In the genomic region with DNA sequence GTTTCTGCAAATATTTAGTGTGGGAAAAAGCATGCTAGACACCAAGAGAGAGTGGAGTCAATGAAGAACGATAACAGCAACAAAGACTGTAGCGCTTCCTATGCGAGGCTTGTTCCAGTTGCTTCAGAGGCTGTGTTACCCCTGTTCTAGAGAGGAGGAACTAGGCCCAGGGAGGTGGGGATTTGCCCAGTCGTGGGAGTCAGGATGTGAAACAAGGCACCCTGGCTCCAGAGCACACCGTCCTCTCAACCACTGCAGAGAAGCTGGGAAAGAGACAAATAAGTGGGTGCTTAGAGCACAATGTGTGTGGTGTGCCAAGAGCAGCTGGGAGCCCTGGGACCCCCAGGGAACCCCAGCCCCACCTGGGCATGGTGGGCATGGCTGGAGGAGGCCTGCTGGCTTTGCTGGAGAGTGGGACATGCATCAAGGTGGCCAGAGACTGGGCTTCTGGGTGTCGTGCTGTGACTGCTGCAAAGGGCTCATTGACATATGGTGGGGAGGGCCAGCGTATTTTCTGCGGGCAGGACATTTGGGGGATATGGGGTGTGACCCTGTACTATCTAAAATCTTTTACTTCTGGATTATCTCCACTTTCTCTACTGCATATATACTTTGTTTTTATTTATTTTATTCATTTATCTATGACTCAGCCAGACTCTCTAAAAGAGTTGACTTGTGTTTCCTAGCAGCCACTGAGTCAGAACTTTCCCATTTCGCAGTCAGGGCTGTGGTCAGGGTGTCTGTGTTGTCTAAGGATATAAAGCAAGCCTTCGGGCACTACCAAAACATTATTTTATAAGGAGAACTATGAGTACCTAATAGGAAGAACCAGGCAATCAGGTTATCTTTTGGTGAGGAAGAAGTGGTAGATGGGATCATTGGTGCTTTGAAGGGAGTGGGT, we compare ENCODE assay signal across 13 cellular contexts.
DNase-seq lines count a peak whose midpoint lies in the region; ATAC-seq and TF ChIP-seq lines count a peak whose summit lies in the region.
"Had no signal": no experiment of that assay in that cellular context is flagged by ENCODE, and none has a peak within 500 bp of the region (broad histone marks: within the 10 kb centered on the region; RNA-seq: fewer than 3 reads in every experiment).

No MANE protein-coding gene starts in this region.

- H3K4me1 Mint-ChIP-seq in activated naive CD8-positive, alpha-beta T cell treated with anti-CD3 and anti-CD28 coated beads, Interleukin-2, amount 50 U/mL, for 24 hours = peaks cover 6% of the 10 kb centered on the region
- H3K4me1 Mint-ChIP-seq in activated naive CD8-positive, alpha-beta T cell treated with anti-CD3 and anti-CD28 coated beads for 36 hours = peaks cover 7% of the 10 kb centered on the region
- peaks cover 69% of the 10 kb centered on the region for H3K4me1 Mint-ChIP-seq in MCF 10A (ENCODE audit: insufficient read depth, unreplicated experiment)
- H3K4me1 Mint-ChIP-seq: activated CD4-positive, alpha-beta memory T cell treated with anti-CD3 and anti-CD28 coated beads, Interleukin-2, amount 10 ng/mL, durations not matched to agents 7 days and 5 days had no signal

- CTCF ChIA-PET in MCF 10A (lab: Yijun Ruan, JAX) = interaction anchor here (0.9 to 1.0 kb wide), 2 partner anchors 11 to 80 kb away, joined by 3 to 4 read pairs; no protein-coding TSS in a partner anchor

- H3K9me3 Mint-ChIP-seq in activated naive CD8-positive, alpha-beta T cell treated with anti-CD3 and anti-CD28 coated beads, Interleukin-2, amount 50 U/mL, for 24 hours = no peaks in the 10 kb centered on the region
- no peaks in the 10 kb centered on the region for H3K9me3 Mint-ChIP-seq in activated naive CD8-positive, alpha-beta T cell treated with anti-CD3 and anti-CD28 coated beads for 36 hours
- no peaks in the 10 kb centered on the region for H3K9me3 Mint-ChIP-seq in MCF 10A (ENCODE audit: unreplicated experiment)
- H3K9me3 Mint-ChIP-seq: activated CD4-positive, alpha-beta memory T cell treated with anti-CD3 and anti-CD28 coated beads, Interleukin-2, amount 10 ng/mL, durations not matched to agents 7 days and 5 days; naive thymus-derived CD8-positive, alpha-beta T cell had no signal

- intact Hi-C loops in MCF 10A (cut with micrococcal nuclease) = loop anchor here (2.0 kb wide), 1 partner anchor 41 kb away; no protein-coding TSS in a partner anchor

- POLR2A ChIA-PET in MCF 10A (lab: Yijun Ruan, JAX) = interaction anchor here (0.7 to 2.2 kb wide), 7 partner anchors 8 to 670 kb away, joined by 3 to 25 read pairs (median 4); partner anchors contain the start of gene TCF7L2

- H3K27ac Mint-ChIP-seq in activated naive CD8-positive, alpha-beta T cell treated with anti-CD3 and anti-CD28 coated beads, Interleukin-2, amount 50 U/mL, for 24 hours = no peak overlapping the region
- no peak overlapping the region for H3K27ac Mint-ChIP-seq in activated naive CD8-positive, alpha-beta T cell treated with anti-CD3 and anti-CD28 coated beads for 36 hours
- H3K27ac Mint-ChIP-seq in MCF 10A (ENCODE audit: low read depth, unreplicated experiment) = peak overlapping the region; percentile 71
- H3K27ac Mint-ChIP-seq: activated CD4-positive, alpha-beta memory T cell treated with anti-CD3 and anti-CD28 coated beads, Interleukin-2, amount 10 ng/mL, durations not matched to agents 7 days and 5 days; naive thymus-derived CD8-positive, alpha-beta T cell had no signal

- TF ChIP-seq CTCF in MCF 10A (IDR thresholded peaks at IDR 0.05; ENCODE audit: unreplicated experiment) = no peak

- no peak overlapping the region for H3K4me3 Mint-ChIP-seq in activated naive CD8-positive, alpha-beta T cell treated with anti-CD3 and anti-CD28 coated beads, Interleukin-2, amount 50 U/mL, for 24 hours
- H3K4me3 Mint-ChIP-seq in activated naive CD8-positive, alpha-beta T cell treated with anti-CD3 and anti-CD28 coated beads for 36 hours = no peak overlapping the region
- H3K4me3 Mint-ChIP-seq in MCF 10A (ENCODE audit: unreplicated experiment) = peak overlapping the region; percentile 32
- H3K4me3 Mint-ChIP-seq: activated CD4-positive, alpha-beta memory T cell treated with anti-CD3 and anti-CD28 coated beads, Interleukin-2, amount 10 ng/mL, durations not matched to agents 7 days and 5 days; naive thymus-derived CD8-positive, alpha-beta T cell had no signal

- peak; percentile 46 for ATAC-seq in activated naive CD8-positive, alpha-beta T cell treated with anti-CD3 and anti-CD28 coated beads, Interleukin-2, amount 50 U/mL, for 24 hours
- ATAC-seq in left lobe of liver = peak; percentile 13
- ATAC-seq in GM21526 (IDR thresholded peaks at IDR 0.05; ENCODE audit: low FRiP score, unreplicated experiment) = no peak
- ATAC-seq in GM19397 (IDR thresholded peaks at IDR 0.05; ENCODE audit: unreplicated experiment) = no peak
- no peak for ATAC-seq in HG03469 (IDR thresholded peaks at IDR 0.05; ENCODE audit: unreplicated experiment)
- ATAC-seq: naive thymus-derived CD8-positive, alpha-beta T cell had no signal

- peaks cover 9% of the 10 kb centered on the region for H3K27me3 Mint-ChIP-seq in activated naive CD8-positive, alpha-beta T cell treated with anti-CD3 and anti-CD28 coated beads, Interleukin-2, amount 50 U/mL, for 24 hours
- no peaks in the 10 kb centered on the region for H3K27me3 Mint-ChIP-seq in activated naive CD8-positive, alpha-beta T cell treated with anti-CD3 and anti-CD28 coated beads for 36 hours
- H3K27me3 Mint-ChIP-seq in MCF 10A (ENCODE audit: insufficient read depth, unreplicated experiment) = no peaks in the 10 kb centered on the region

- BruUV-seq in MCF 10A (replicated peaks; lab: Mats Ljungman, UMichigan) = no TSS peak

- H3K36me3 Mint-ChIP-seq in activated naive CD8-positive, alpha-beta T cell treated with anti-CD3 and anti-CD28 coated beads, Interleukin-2, amount 50 U/mL, for 24 hours (ENCODE audit: low read depth) = peaks cover 3% of the 10 kb centered on the region
- no peaks in the 10 kb centered on the region for H3K36me3 Mint-ChIP-seq in activated naive CD8-positive, alpha-beta T cell treated with anti-CD3 and anti-CD28 coated beads for 36 hours
- H3K36me3 Mint-ChIP-seq in MCF 10A (ENCODE audit: insufficient read depth, unreplicated experiment) = peaks cover 21% of the 10 kb centered on the region

- DNase-seq in activated naive CD8-positive, alpha-beta T cell treated with anti-CD3 and anti-CD28 coated beads, Interleukin-2, amount 50 U/mL, for 24 hours = no peak
- DNase-seq in activated naive CD8-positive, alpha-beta T cell treated with anti-CD3 and anti-CD28 coated beads for 36 hours = no peak
- peak; percentile 89 for DNase-seq in MCF 10A (ENCODE audit: unreplicated experiment)
- DNase-seq in left lobe of liver (ENCODE audit: low spot score) = no peak
- no peak for DNase-seq in GDM1 (lab: John Stamatoyannopoulos, UW)
- DNase-seq: activated CD4-positive, alpha-beta memory T cell treated with anti-CD3 and anti-CD28 coated beads, Interleukin-2, amount 10 ng/mL, durations not matched to agents 7 days and 5 days; anterior cingulate cortex; naive thymus-derived CD8-positive, alpha-beta T cell; Peyer's patch; stimulated activated CD4-positive, alpha-beta T cell treated with anti-CD3 and anti-CD28 coated beads, Interleukin-4, amount 100 ng/mL, for 1 hour had no signal

Comparison
In these comparisons a context has a peak if more than half of its experiments do, and no peak if none do; other contexts are left out.
1. ATAC-seq: peak in activated naive CD8-positive, alpha-beta T cell treated with anti-CD3 and anti-CD28 coated beads, Interleukin-2, amount 50 U/mL, for 24 hours (single experiment) and left lobe of liver (single experiment); none in GM21526 (single experiment), GM19397 (single experiment) and HG03469 (single experiment).